In the genomic region with DNA sequence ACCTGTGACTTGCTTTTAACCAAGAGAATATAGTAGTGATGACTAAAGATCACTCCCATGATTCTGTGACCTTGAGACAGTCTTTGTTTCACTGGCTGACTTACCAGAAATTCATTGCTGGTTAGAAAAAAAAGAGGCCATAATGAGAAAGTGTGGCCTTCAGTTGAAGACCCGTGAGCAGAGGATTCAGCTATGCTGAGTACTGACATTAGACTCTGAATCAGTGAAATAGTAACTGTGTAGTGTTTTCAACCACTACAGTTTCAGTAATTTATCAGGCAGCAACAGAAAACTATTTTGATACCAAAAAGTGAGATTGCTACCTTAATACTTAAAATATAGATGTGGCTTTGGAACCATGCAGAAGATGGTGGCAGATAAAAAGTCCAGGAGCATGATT, we compare ENCODE assay signal across 32 cellular contexts.
DNase-seq lines count a peak whose midpoint lies in the region; ATAC-seq, FAIRE-seq and TF ChIP-seq lines count a peak whose summit lies in the region.
"Had no signal": no experiment of that assay in that cellular context is flagged by ENCODE, and none has a peak within 500 bp of the region (broad histone marks: within the 10 kb centered on the region; RNA-seq: fewer than 3 reads in every experiment).

No MANE protein-coding gene starts in this region.

- POLR2A ChIA-PET in PC-9 (lab: Charles Lee; ENCODE audit: unreplicated experiment) = no interaction called here

- TF ChIP-seq POLR2A in GM12892 (IDR thresholded peaks at IDR 0.05; ENCODE audit: low read depth, low read length) = no peak

- CTCF ChIA-PET in PC-9 (lab: Charles Lee) = no interaction called here

- H3K79me2 ChIP-seq in PC-9 (ENCODE audit: low read depth) = no peaks in the 10 kb centered on the region

- peaks cover 5% of the 10 kb centered on the region for H3K9me3 Mint-ChIP-seq in activated T-cell treated with anti-CD3 and anti-CD28 coated beads, Interleukin-2, amount 50 U/mL, for 4 hours
- H3K9me3 Mint-ChIP-seq: activated B cell treated with CpG ODN at 0.5 μM for 24 hours had no signal

- H3K4me3 ChIP-seq in PC-9 = no peak overlapping the region
- H3K4me3 ChIP-seq: A549, body of pancreas, dorsolateral prefrontal cortex, skin epidermis, tibial artery had no signal

- ATAC-seq in GM18502 (IDR thresholded peaks at IDR 0.05; ENCODE audit: poor library complexity, unreplicated experiment) (peak; percentile 70), HG02798 (IDR thresholded peaks at IDR 0.05; ENCODE audit: poor library complexity, unreplicated experiment) (peak; percentile 64)
- ATAC-seq in activated T-cell treated with anti-CD3 and anti-CD28 coated beads, Interleukin-2, amount 50 U/mL, for 4 hours = no peak
- ATAC-seq: A549; activated CD8-positive, alpha-beta memory T cell treated with anti-CD3 and anti-CD28 coated beads, Interleukin-2, amount 10 ng/mL, durations not matched to agents 7 days and 5 days; activated T-cell treated with anti-CD3 and anti-CD28 coated beads, Interleukin-2, amount 50 U/mL, for 72 hours; body of pancreas; natural killer cell; PC-3; stimulated activated naive CD8-positive, alpha-beta T cell treated with anti-CD3 and anti-CD28 coated beads, Interleukin-15, amount 100 ng/mL, for 72 hours had no signal

- H3K4me3 Mint-ChIP-seq in activated T-cell treated with anti-CD3 and anti-CD28 coated beads, Interleukin-2, amount 50 U/mL, for 4 hours = no peak overlapping the region
- H3K4me3 Mint-ChIP-seq: activated B cell treated with CpG ODN at 0.5 μM for 24 hours; activated CD8-positive, alpha-beta memory T cell treated with anti-CD3 and anti-CD28 coated beads, Interleukin-2, amount 10 ng/mL, durations not matched to agents 7 days and 5 days; activated T-cell treated with anti-CD3 and anti-CD28 coated beads, Interleukin-2, amount 50 U/mL, for 72 hours; CD4-positive, alpha-beta T cell; natural killer cell; stimulated activated naive CD8-positive, alpha-beta T cell treated with anti-CD3 and anti-CD28 coated beads, Interleukin-15, amount 100 ng/mL, for 72 hours had no signal

- H3F3A ChIP-seq in PC-9 (ENCODE audit: insufficient read depth, low read depth) = no peaks in the 10 kb centered on the region

- no peaks in the 10 kb centered on the region for H3K4me1 ChIP-seq in PC-9 (replicated peaks; ENCODE audit: insufficient read depth)
- H3K4me1 ChIP-seq: A549, body of pancreas, tibial artery had no signal

- no peaks in the 10 kb centered on the region for H3K9me3 ChIP-seq in PC-9 (ENCODE audit: insufficient read depth, low read depth)
- H3K9me3 ChIP-seq: A549, body of pancreas, tibial artery had no signal

- intact Hi-C loops in PC-9 (cut with micrococcal nuclease; ENCODE audit: unreplicated experiment) = no loop called here

- H3K4me2 ChIP-seq in PC-9 = no peak overlapping the region
- H3K4me2 ChIP-seq: A549 had no signal

- H3K9me2 ChIP-seq in PC-9 (ENCODE audit: insufficient read depth) = peaks cover 3% of the 10 kb centered on the region; the same call in 1 of the 2 replicates

- H3K27me3 Mint-ChIP-seq in activated T-cell treated with anti-CD3 and anti-CD28 coated beads, Interleukin-2, amount 50 U/mL, for 4 hours (ENCODE audit: low read depth) = no peaks in the 10 kb centered on the region
- H3K27me3 Mint-ChIP-seq: activated B cell treated with CpG ODN at 0.5 μM for 24 hours; activated CD8-positive, alpha-beta memory T cell treated with anti-CD3 and anti-CD28 coated beads, Interleukin-2, amount 10 ng/mL, durations not matched to agents 7 days and 5 days; CD4-positive, alpha-beta T cell; stimulated activated naive CD8-positive, alpha-beta T cell treated with anti-CD3 and anti-CD28 coated beads, Interleukin-15, amount 100 ng/mL, for 72 hours had no signal

- no TSS peak for BruUV-seq in PC-9 (replicated peaks; lab: Mats Ljungman, UMichigan)

- no peak for FAIRE-seq in GM12892 (lab: Jason Lieb, UNC)
- FAIRE-seq: A549, GM12891, GM19239, HTR-8/SVneo had no signal

- no peak for TF ChIP-seq CTCF in PC-9 (conservative IDR thresholded peaks at IDR 0.05)

- H3K27me3 ChIP-seq in PC-9 (ENCODE audit: insufficient read depth, low read depth) = no peaks in the 10 kb centered on the region
- H3K27me3 ChIP-seq: body of pancreas, dorsolateral prefrontal cortex, tibial artery had no signal

- no peak overlapping the region for H3K27ac ChIP-seq in PC-9
- H3K27ac ChIP-seq: A549, body of pancreas, dorsolateral prefrontal cortex, skin epidermis, tibial artery had no signal

- DNase-seq in PC-9 (no peak), iris pigment epithelial cell (ENCODE audit: low read depth) (peak; percentile 40), NCI-H2029 treated with DMSO at 0.1 percent for 48 hours (lab: John Stamatoyannopoulos, UW) (no peak), GM12892 (ENCODE audit: insufficient read length) (no peak), activated gamma-delta T cell (lab: John Stamatoyannopoulos, UW) (no peak)
- no peak for DNase-seq in activated T-cell treated with anti-CD3 and anti-CD28 coated beads, Interleukin-2, amount 50 U/mL, for 4 hours
- DNase-seq: activated B cell treated with CpG ODN at 0.5 μM for 24 hours; activated CD4-positive, alpha-beta T cell treated with anti-CD3 and anti-CD28 coated beads, Interleukin-2, amount 50 U/mL, for 1 hour; activated CD8-positive, alpha-beta memory T cell treated with anti-CD3 and anti-CD28 coated beads, Interleukin-2, amount 10 ng/mL, durations not matched to agents 7 days and 5 days; activated naive CD4-positive, alpha-beta T cell treated with Interleukin-2 at 50 U/mL for 16 hours; activated T-cell treated with anti-CD3 and anti-CD28 coated beads, Interleukin-2, amount 50 U/mL, for 72 hours; AML-193; body of pancreas; CD4-positive, alpha-beta T cell; dorsolateral prefrontal cortex; head of caudate nucleus; KBM-7; natural killer cell; NCI-H1417 treated with DMSO at 0.1 percent for 48 hours; NCI-H446; PC-3; Right ventricle myocardium superior; stimulated activated CD8-positive, alpha-beta memory T cell treated with anti-CD3 and anti-CD28 coated beads, Interleukin-4, amount 100 ng/mL, for 48 hours; stimulated activated naive CD8-positive, alpha-beta T cell treated with anti-CD3 and anti-CD28 coated beads, Interleukin-15, amount 100 ng/mL, for 72 hours; tibial artery had no signal

- H3K4me1 Mint-ChIP-seq in activated T-cell treated with anti-CD3 and anti-CD28 coated beads, Interleukin-2, amount 50 U/mL, for 4 hours (ENCODE audit: low read depth) = no peaks in the 10 kb centered on the region
- H3K4me1 Mint-ChIP-seq: activated B cell treated with CpG ODN at 0.5 μM for 24 hours; activated CD8-positive, alpha-beta memory T cell treated with anti-CD3 and anti-CD28 coated beads, Interleukin-2, amount 10 ng/mL, durations not matched to agents 7 days and 5 days; natural killer cell; stimulated activated naive CD8-positive, alpha-beta T cell treated with anti-CD3 and anti-CD28 coated beads, Interleukin-15, amount 100 ng/mL, for 72 hours had no signal

- H3K36me3 ChIP-seq in PC-9 (ENCODE audit: low read depth) = no peaks in the 10 kb centered on the region
- H3K36me3 ChIP-seq: tibial artery had no signal

- no peaks in the 10 kb centered on the region for H4K20me1 ChIP-seq in PC-9 (ENCODE audit: insufficient read depth)

- H2AFZ ChIP-seq in PC-9 = 0 out of 2 replicates have a peak overlapping the region, but pooled peaks have one; percentile 17

- no peaks in the 10 kb centered on the region for H3K36me3 Mint-ChIP-seq in activated T-cell treated with anti-CD3 and anti-CD28 coated beads, Interleukin-2, amount 50 U/mL, for 4 hours (ENCODE audit: insufficient read depth)
- H3K36me3 Mint-ChIP-seq: activated CD8-positive, alpha-beta memory T cell treated with anti-CD3 and anti-CD28 coated beads, Interleukin-2, amount 10 ng/mL, durations not matched to agents 7 days and 5 days had no signal

Comparison
In these comparisons a context has a peak if more than half of its experiments do, and no peak if none do; other contexts are left out.
1. ATAC-seq: peak in GM18502 (single experiment) and HG02798 (single experiment); none in activated T-cell treated with anti-CD3 and anti-CD28 coated beads, Interleukin-2, amount 50 U/mL, for 4 hours (0 of 2).